ENCODE assay signal across 37 cellular contexts in genomic region chr7:157726764-157727163, GRCh38.
"Had no signal": no experiment of that assay in that cellular context is flagged by ENCODE, and none has a peak within 500 bp of the region (broad histone marks: within the 10 kb centered on the region; RNA-seq: fewer than 3 reads in every experiment).

No MANE protein-coding gene starts in this region.

- H3K27ac Mint-ChIP-seq: activated B cell treated with CpG ODN at 0.5 μM for 24 hours; activated CD4-positive, alpha-beta memory T cell treated with anti-CD3 and anti-CD28 coated beads for 36 hours; activated CD4-positive, alpha-beta T cell treated with anti-CD3 and anti-CD28 coated beads, Interleukin-2, amount 10 ng/mL, durations not matched to agents 24 days and 14 days; activated CD8-positive, alpha-beta T cell treated with anti-CD3 and anti-CD28 coated beads for 36 hours; activated naive CD4-positive, alpha-beta T cell treated with anti-CD3 and anti-CD28 coated beads for 36 hours; activated naive CD8-positive, alpha-beta T cell treated with anti-CD3 and anti-CD28 coated beads for 36 hours; activated T-cell treated with anti-CD3 and anti-CD28 coated beads, Interleukin-2, amount 50 U/mL, for 72 hours; activated T-helper 1 cell treated with anti-CD3 and anti-CD28 coated beads, Interleukin-12 subunit alpha, Interleukin-12 subunit beta, Interleukin-2, Interleukin-4 antibody, amounts not matched to agents 30 ng/mL and 10 ng/mL and 1 ng/mL, durations not matched to agents 14 hours and 24 hours and 36 hours; activated T-helper 17 cell treated with anti-CD3 and anti-CD28 coated beads, Interleukin-2, amount 50 U/mL, for 72 hours; brain; T-helper 1 cell treated with Interleukin-12 subunit alpha and Interleukin-12 subunit beta and Interleukin-4 antibody, amounts not matched to agents 30 μg/mL and 1 μg/mL, for 36 hours; T-helper 2 cell treated with Interferon-gamma antibody and Interleukin-4, amounts not matched to agents 5 μg/mL and 100 μg/mL, for 36 hours had no signal

- H3K4me3 ChIP-seq: adrenal gland, ascending aorta, cardiac muscle cell had no signal

- H3K36me3 ChIP-seq: adrenal gland, ascending aorta, cardiac muscle cell had no signal

- H3K27me3 ChIP-seq: adrenal gland, ascending aorta, cardiac muscle cell had no signal

- H3K4me1 Mint-ChIP-seq: activated B cell treated with CpG ODN at 0.5 μM for 24 hours; activated CD4-positive, alpha-beta T cell treated with anti-CD3 and anti-CD28 coated beads, Interleukin-2, amount 10 ng/mL, durations not matched to agents 24 days and 14 days; activated naive CD8-positive, alpha-beta T cell treated with anti-CD3 and anti-CD28 coated beads for 36 hours; activated T-helper 17 cell treated with anti-CD3 and anti-CD28 coated beads, Interleukin-2, amount 50 U/mL, for 72 hours; central memory CD8-positive, alpha-beta T cell had no signal

- H3K4me3 Mint-ChIP-seq: activated B cell treated with CpG ODN at 0.5 μM for 24 hours; activated CD4-positive, alpha-beta memory T cell treated with anti-CD3 and anti-CD28 coated beads for 36 hours; activated CD4-positive, alpha-beta T cell treated with anti-CD3 and anti-CD28 coated beads, Interleukin-2, amount 10 ng/mL, durations not matched to agents 24 days and 14 days; activated CD8-positive, alpha-beta T cell treated with anti-CD3 and anti-CD28 coated beads for 36 hours; activated naive CD4-positive, alpha-beta T cell treated with anti-CD3 and anti-CD28 coated beads for 36 hours; activated naive CD8-positive, alpha-beta T cell treated with anti-CD3 and anti-CD28 coated beads for 36 hours; activated T-cell treated with anti-CD3 and anti-CD28 coated beads, Interleukin-2, amount 50 U/mL, for 4 hours; activated T-cell treated with anti-CD3 and anti-CD28 coated beads, Interleukin-2, amount 50 U/mL, for 72 hours; activated T-helper 1 cell treated with anti-CD3 and anti-CD28 coated beads, Interleukin-12 subunit alpha, Interleukin-12 subunit beta, Interleukin-2, Interleukin-4 antibody, amounts not matched to agents 30 ng/mL and 10 ng/mL and 1 ng/mL, durations not matched to agents 14 hours and 24 hours and 36 hours; activated T-helper 17 cell treated with anti-CD3 and anti-CD28 coated beads, Interleukin-2, amount 50 U/mL, for 72 hours; brain; central memory CD8-positive, alpha-beta T cell; T-helper 1 cell treated with Interleukin-12 subunit alpha and Interleukin-12 subunit beta and Interleukin-4 antibody, amounts not matched to agents 30 μg/mL and 1 μg/mL, for 36 hours; T-helper 2 cell treated with Interferon-gamma antibody and Interleukin-4, amounts not matched to agents 5 μg/mL and 100 μg/mL, for 36 hours had no signal

- FAIRE-seq: bronchial epithelial cell, TTC549 had no signal

- H3K4me1 ChIP-seq: adrenal gland, ascending aorta had no signal

- H3K27ac ChIP-seq: adrenal gland, ascending aorta, cardiac muscle cell, VCaP had no signal

- ATAC-seq: activated CD8-positive, alpha-beta T cell treated with anti-CD3 and anti-CD28 coated beads for 36 hours; activated naive CD4-positive, alpha-beta T cell treated with anti-CD3 and anti-CD28 coated beads, Interleukin-2, amount 50 U/mL, for 72 hours; activated T-cell treated with anti-CD3 and anti-CD28 coated beads, Interleukin-2, amount 50 U/mL, for 4 hours; activated T-cell treated with anti-CD3 and anti-CD28 coated beads, Interleukin-2, amount 50 U/mL, for 72 hours; activated T-helper 17 cell treated with anti-CD3 and anti-CD28 coated beads, Interleukin-2, amount 50 U/mL, for 72 hours had no signal

- H3K9me3 Mint-ChIP-seq: activated B cell treated with CpG ODN at 0.5 μM for 24 hours; activated CD4-positive, alpha-beta memory T cell treated with anti-CD3 and anti-CD28 coated beads for 36 hours; activated CD4-positive, alpha-beta T cell treated with anti-CD3 and anti-CD28 coated beads, Interleukin-2, amount 10 ng/mL, durations not matched to agents 24 days and 14 days; activated CD8-positive, alpha-beta T cell treated with anti-CD3 and anti-CD28 coated beads for 36 hours; activated naive CD4-positive, alpha-beta T cell treated with anti-CD3 and anti-CD28 coated beads for 36 hours; activated naive CD4-positive, alpha-beta T cell treated with anti-CD3 and anti-CD28 coated beads, Interleukin-2, amount 50 U/mL, for 72 hours; activated naive CD8-positive, alpha-beta T cell treated with anti-CD3 and anti-CD28 coated beads for 36 hours; activated T-cell treated with anti-CD3 and anti-CD28 coated beads, Interleukin-2, amount 50 U/mL, for 4 hours; activated T-cell treated with anti-CD3 and anti-CD28 coated beads, Interleukin-2, amount 50 U/mL, for 72 hours; activated T-helper 1 cell treated with anti-CD3 and anti-CD28 coated beads, Interleukin-12 subunit alpha, Interleukin-12 subunit beta, Interleukin-2, Interleukin-4 antibody, amounts not matched to agents 30 ng/mL and 10 ng/mL and 1 ng/mL, durations not matched to agents 14 hours and 24 hours and 36 hours; activated T-helper 17 cell treated with anti-CD3 and anti-CD28 coated beads, Interleukin-2, amount 50 U/mL, for 72 hours; central memory CD8-positive, alpha-beta T cell; T-helper 1 cell treated with Interleukin-12 subunit alpha and Interleukin-12 subunit beta and Interleukin-4 antibody, amounts not matched to agents 30 μg/mL and 1 μg/mL, for 36 hours; T-helper 2 cell treated with Interferon-gamma antibody and Interleukin-4, amounts not matched to agents 5 μg/mL and 100 μg/mL, for 36 hours had no signal

- H3K36me3 Mint-ChIP-seq: activated CD4-positive, alpha-beta memory T cell treated with anti-CD3 and anti-CD28 coated beads for 36 hours; activated naive CD4-positive, alpha-beta T cell treated with anti-CD3 and anti-CD28 coated beads, Interleukin-2, amount 50 U/mL, for 72 hours; activated naive CD8-positive, alpha-beta T cell treated with anti-CD3 and anti-CD28 coated beads for 36 hours; brain had no signal

- DNase-seq: activated B cell treated with CpG ODN at 0.5 μM for 24 hours; activated CD4-positive, alpha-beta memory T cell treated with anti-CD3 and anti-CD28 coated beads for 36 hours; activated CD4-positive, alpha-beta T cell treated with anti-CD3 and anti-CD28 coated beads for 4 hours; activated CD4-positive, alpha-beta T cell treated with anti-CD3 and anti-CD28 coated beads, Interleukin-2, amount 10 ng/mL, durations not matched to agents 24 days and 14 days; activated CD4-positive, alpha-beta T cell treated with anti-CD3 and anti-CD28 coated beads, Interleukin-2, amount 50 U/mL, for 1 hour; activated CD4-positive, alpha-beta T cell treated with anti-CD3 and anti-CD28 coated beads, Interleukin-2, amount 50 U/mL, for 4 hours; activated CD4-positive, CD25-positive, alpha-beta regulatory T cell treated with anti-CD3 and anti-CD28 coated beads, Interleukin-2, amount 50 U/mL, for 72 hours; activated CD8-positive, alpha-beta memory T cell treated with anti-CD3 and anti-CD28 coated beads, Interleukin-2, amount 50 U/mL, for 4 hours; activated CD8-positive, alpha-beta T cell treated with anti-CD3 and anti-CD28 coated beads for 36 hours; activated effector memory CD4-positive, alpha-beta T cell treated with anti-CD3 and anti-CD28 coated beads, Interleukin-2, amount 50 U/mL, for 16 hours; activated gamma-delta T cell treated with Interleukin-2 at 50 U/mL for 16 hours; activated naive CD4-positive, alpha-beta T cell; activated naive CD4-positive, alpha-beta T cell treated with anti-CD3 and anti-CD28 coated beads for 36 hours; activated naive CD4-positive, alpha-beta T cell treated with anti-CD3 and anti-CD28 coated beads, Interleukin-2, amount 50 U/mL, for 16 hours; activated naive CD8-positive, alpha-beta T cell treated with anti-CD3 and anti-CD28 coated beads for 36 hours; activated T-cell treated with anti-CD3 and anti-CD28 coated beads for 4 hours; activated T-cell treated with anti-CD3 and anti-CD28 coated beads, Interleukin-2, amount 50 U/mL, for 1 hour; activated T-cell treated with anti-CD3 and anti-CD28 coated beads, Interleukin-2, amount 50 U/mL, for 4 hours; activated T-cell treated with anti-CD3 and anti-CD28 coated beads, Interleukin-2, amount 50 U/mL, for 72 hours; adrenal gland; amniotic stem cell; caudate nucleus; cerebellar nuclear complex; T-helper 2 cell; T-helper 9 cell had no signal

- H3K27me3 Mint-ChIP-seq: activated B cell treated with CpG ODN at 0.5 μM for 24 hours; activated CD4-positive, alpha-beta T cell treated with anti-CD3 and anti-CD28 coated beads, Interleukin-2, amount 10 ng/mL, durations not matched to agents 24 days and 14 days had no signal

- H3K9me3 ChIP-seq: adrenal gland, ascending aorta had no signal
